Comparison of ENCODE assay signal across 8 cellular contexts in the genomic region with DNA sequence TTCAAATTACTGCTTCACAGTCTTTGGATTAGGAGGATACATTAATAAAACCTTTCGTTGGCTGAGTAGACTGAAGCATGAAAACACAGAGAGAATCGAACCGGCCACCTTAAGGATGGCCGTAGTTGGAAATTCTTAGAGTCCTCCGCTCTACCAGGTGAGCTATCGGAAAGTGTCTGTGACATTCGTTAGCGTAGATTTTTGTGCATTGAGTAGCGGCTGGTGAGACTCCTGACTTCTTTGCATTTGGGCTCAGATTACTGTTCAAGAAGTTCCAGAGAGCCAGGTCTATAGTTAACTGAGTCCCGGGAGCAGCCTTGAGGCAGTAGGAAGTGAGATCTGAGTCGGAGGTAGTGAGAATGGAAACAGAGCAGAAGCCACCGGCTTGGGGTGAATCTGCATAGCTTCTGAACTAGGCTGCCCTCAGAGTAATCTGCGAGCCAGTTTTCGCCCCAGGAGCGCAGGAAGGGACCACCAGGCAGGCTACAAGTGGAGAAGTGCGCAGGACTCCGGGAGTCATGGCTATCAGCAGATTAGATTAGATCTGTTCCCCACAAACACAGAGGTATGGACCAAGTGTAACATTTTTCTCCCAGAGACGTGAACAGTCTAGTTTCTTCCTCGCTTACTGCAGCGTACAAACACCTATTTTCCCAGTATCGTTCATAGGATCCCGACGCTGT. TPM values are rescaled to one million over a fixed set of nuclear protein-coding genes. Genes with fewer than 3 reads are reported as not detected.
DNase-seq lines count a peak whose midpoint lies in the region.

No MANE protein-coding gene starts in this region.

- no peaks in the 10 kb centered on the region; the same call in 1 of the 2 replicates for H3K27me3 ChIP-seq in iPS DF 6.9 (ENCODE audit: control insufficient read depth, insufficient read depth, low read length)
- peaks cover 24% of the 10 kb centered on the region for H3K27me3 ChIP-seq in skeletal muscle satellite cell (ENCODE audit: control insufficient read depth, insufficient read depth, low read length)

- peak overlapping the region; percentile 75 for H3K4me3 Mint-ChIP-seq in activated T-helper 2 cell treated with anti-CD3 and anti-CD28 coated beads, Interferon-gamma antibody, Interleukin-2, Interleukin-4, amounts not matched to agents 10 μg/mL and 5 μg/mL and 100 μg/mL, durations not matched to agents 14 hours and 24 hours and 36 hours (ENCODE audit: low read depth)

- intact Hi-C loops in activated T-helper 2 cell treated with anti-CD3 and anti-CD28 coated beads, Interferon-gamma antibody, Interleukin-2, Interleukin-4, amounts not matched to agents 10 μg/mL and 5 μg/mL and 100 μg/mL, durations not matched to agents 14 hours and 24 hours and 36 hours (cut with micrococcal nuclease) = loop anchor here (1.0 to 5.0 kb wide), 2 partner anchors 37 to 54 kb away; partner anchors contain the start of gene RNASE4

- DNase-seq in activated effector memory CD4-positive, alpha-beta T cell treated with anti-CD3 and anti-CD28 coated beads, Interleukin-2, amount 50 U/mL, for 16 hours = peak; percentile 66
- DNase-seq in activated effector memory CD4-positive, alpha-beta T cell treated with Interleukin-2 at 50 U/mL for 16 hours = no peak
- peak; percentile 79 for DNase-seq in NCI-H1105 treated with DMSO at 0.1 percent for 48 hours (lab: John Stamatoyannopoulos, UW)
- DNase-seq in activated T-helper 2 cell treated with anti-CD3 and anti-CD28 coated beads, Interferon-gamma antibody, Interleukin-2, Interleukin-4, amounts not matched to agents 10 μg/mL and 5 μg/mL and 100 μg/mL, durations not matched to agents 14 hours and 24 hours and 36 hours (ENCODE audit: low spot score) = no peak
- no peak for DNase-seq in iPS DF 6.9 (ENCODE audit: low read depth, low spot score)
- no peak for DNase-seq in AG20443 (ENCODE audit: low spot score)
- no peak for DNase-seq in OCI-M2 (lab: John Stamatoyannopoulos, UW; ENCODE audit: unreplicated experiment)

- no CpG with 5 or more reads among the region's 23 CpGs for WGBS in iPS DF 6.9 (ENCODE audit: insufficient coverage, insufficient read length)

- no peaks in the 10 kb centered on the region for H3K9me3 ChIP-seq in iPS DF 6.9 (ENCODE audit: control insufficient read depth, insufficient read depth, low read length)
- H3K9me3 ChIP-seq in skeletal muscle satellite cell (replicated peaks; ENCODE audit: low read length) = no peaks in the 10 kb centered on the region

- H3K27ac Mint-ChIP-seq in activated T-helper 2 cell treated with anti-CD3 and anti-CD28 coated beads, Interferon-gamma antibody, Interleukin-2, Interleukin-4, amounts not matched to agents 10 μg/mL and 5 μg/mL and 100 μg/mL, durations not matched to agents 14 hours and 24 hours and 36 hours = peak overlapping the region; percentile 1

- peaks cover 74% of the 10 kb centered on the region for H3K27me3 Mint-ChIP-seq in activated T-helper 2 cell treated with anti-CD3 and anti-CD28 coated beads, Interferon-gamma antibody, Interleukin-2, Interleukin-4, amounts not matched to agents 10 μg/mL and 5 μg/mL and 100 μg/mL, durations not matched to agents 14 hours and 24 hours and 36 hours (ENCODE audit: low read depth)

- H3K27ac ChIP-seq in iPS DF 6.9 (ENCODE audit: low read length) = no peak overlapping the region

- peak overlapping the region; percentile 82 for H3K4me2 ChIP-seq in skeletal muscle satellite cell (ENCODE audit: low read length)

- H3K36me3 Mint-ChIP-seq in activated T-helper 2 cell treated with anti-CD3 and anti-CD28 coated beads, Interferon-gamma antibody, Interleukin-2, Interleukin-4, amounts not matched to agents 10 μg/mL and 5 μg/mL and 100 μg/mL, durations not matched to agents 14 hours and 24 hours and 36 hours (ENCODE audit: low read depth) = peaks cover 3% of the 10 kb centered on the region

- peak overlapping the region; percentile 71 for H3K4me3 ChIP-seq in iPS DF 6.9 (ENCODE audit: low read length)
- H3K4me3 ChIP-seq in skeletal muscle satellite cell (ENCODE audit: low read length) = peak overlapping the region; percentile 61

- H3K4me1 ChIP-seq in iPS DF 6.9 (ENCODE audit: control insufficient read depth, insufficient read depth, low read length) = no peaks in the 10 kb centered on the region
- peaks cover 21% of the 10 kb centered on the region for H3K4me1 ChIP-seq in skeletal muscle satellite cell (ENCODE audit: control insufficient read depth, insufficient read depth, low read length)

- H3K36me3 ChIP-seq in iPS DF 6.9 (ENCODE audit: control insufficient read depth, insufficient read depth, low read length) (no peaks in the 10 kb centered on the region), skeletal muscle satellite cell (ENCODE audit: insufficient read depth, low read length) (no peaks in the 10 kb centered on the region)

- peak overlapping the region; percentile 24 for H3K9ac ChIP-seq in skeletal muscle satellite cell (ENCODE audit: low read depth, low read length)

- H3K4me1 Mint-ChIP-seq in activated T-helper 2 cell treated with anti-CD3 and anti-CD28 coated beads, Interferon-gamma antibody, Interleukin-2, Interleukin-4, amounts not matched to agents 10 μg/mL and 5 μg/mL and 100 μg/mL, durations not matched to agents 14 hours and 24 hours and 36 hours (ENCODE audit: low read depth) = peaks cover 56% of the 10 kb centered on the region

- no peaks in the 10 kb centered on the region for H3K9me3 Mint-ChIP-seq in activated T-helper 2 cell treated with anti-CD3 and anti-CD28 coated beads, Interferon-gamma antibody, Interleukin-2, Interleukin-4, amounts not matched to agents 10 μg/mL and 5 μg/mL and 100 μg/mL, durations not matched to agents 14 hours and 24 hours and 36 hours

RNA-seq across cellular contexts. Expression of gene OR6S1, which starts 11.0 kb away (rescaled TPM):
- total RNA-seq in activated T-helper 2 cell treated with anti-CD3 and anti-CD28 coated beads, Interferon-gamma antibody, Interleukin-2, Interleukin-4, amounts not matched to agents 10 μg/mL and 5 μg/mL and 100 μg/mL, durations not matched to agents 14 hours and 24 hours and 36 hours = not detected in 2 replicates
- total RNA-seq in skeletal muscle satellite cell (2012; rRNA removed) = not detected in 2 replicates

RNA-seq across cellular contexts. Expression of gene RNASE12, which starts 39.3 kb away (rescaled TPM):
- total RNA-seq in activated T-helper 2 cell treated with anti-CD3 and anti-CD28 coated beads, Interferon-gamma antibody, Interleukin-2, Interleukin-4, amounts not matched to agents 10 μg/mL and 5 μg/mL and 100 μg/mL, durations not matched to agents 14 hours and 24 hours and 36 hours = not detected in 2 replicates
- total RNA-seq in skeletal muscle satellite cell (2012; rRNA removed) = not detected in 2 replicates

RNA-seq across cellular contexts. Expression of gene RNASE11, which starts 42.7 kb away (rescaled TPM):
- total RNA-seq in activated T-helper 2 cell treated with anti-CD3 and anti-CD28 coated beads, Interferon-gamma antibody, Interleukin-2, Interleukin-4, amounts not matched to agents 10 μg/mL and 5 μg/mL and 100 μg/mL, durations not matched to agents 14 hours and 24 hours and 36 hours = not detected in 2 replicates
- total RNA-seq in skeletal muscle satellite cell (2012; rRNA removed) = not detected in 2 replicates

RNA-seq across cellular contexts. Expression of gene RNASE4, which starts 53.9 kb away (rescaled TPM):
- 0.73 and 1.1 TPM in 2 replicates for total RNA-seq in activated T-helper 2 cell treated with anti-CD3 and anti-CD28 coated beads, Interferon-gamma antibody, Interleukin-2, Interleukin-4, amounts not matched to agents 10 μg/mL and 5 μg/mL and 100 μg/mL, durations not matched to agents 14 hours and 24 hours and 36 hours
- 8.6 and 18.3 TPM in 2 replicates for total RNA-seq in skeletal muscle satellite cell (2012; rRNA removed)

RNA-seq across cellular contexts. Expression of gene ANG, which starts 58.1 kb away (rescaled TPM):
- total RNA-seq in activated T-helper 2 cell treated with anti-CD3 and anti-CD28 coated beads, Interferon-gamma antibody, Interleukin-2, Interleukin-4, amounts not matched to agents 10 μg/mL and 5 μg/mL and 100 μg/mL, durations not matched to agents 14 hours and 24 hours and 36 hours = 0.68 and 0.92 TPM in 2 replicates
- 6.6 and 9.4 TPM in 2 replicates for total RNA-seq in skeletal muscle satellite cell (2012; rRNA removed)

Comparison
In these comparisons a context has a peak if more than half of its experiments do, and no peak if none do; other contexts are left out.
1. DNase-seq: peak in activated effector memory CD4-positive, alpha-beta T cell treated with anti-CD3 and anti-CD28 coated beads, Interleukin-2, amount 50 U/mL, for 16 hours (single experiment) and NCI-H1105 treated with DMSO at 0.1 percent for 48 hours (single experiment); none in activated effector memory CD4-positive, alpha-beta T cell treated with Interleukin-2 at 50 U/mL for 16 hours (single experiment), activated T-helper 2 cell treated with anti-CD3 and anti-CD28 coated beads, Interferon-gamma antibody, Interleukin-2, Interleukin-4, amounts not matched to agents 10 μg/mL and 5 μg/mL and 100 μg/mL, durations not matched to agents 14 hours and 24 hours and 36 hours (single experiment), iPS DF 6.9 (single experiment), AG20443 (single experiment) and OCI-M2 (single experiment).